ENCODE assay signal across 30 cellular contexts in the genomic region with DNA sequence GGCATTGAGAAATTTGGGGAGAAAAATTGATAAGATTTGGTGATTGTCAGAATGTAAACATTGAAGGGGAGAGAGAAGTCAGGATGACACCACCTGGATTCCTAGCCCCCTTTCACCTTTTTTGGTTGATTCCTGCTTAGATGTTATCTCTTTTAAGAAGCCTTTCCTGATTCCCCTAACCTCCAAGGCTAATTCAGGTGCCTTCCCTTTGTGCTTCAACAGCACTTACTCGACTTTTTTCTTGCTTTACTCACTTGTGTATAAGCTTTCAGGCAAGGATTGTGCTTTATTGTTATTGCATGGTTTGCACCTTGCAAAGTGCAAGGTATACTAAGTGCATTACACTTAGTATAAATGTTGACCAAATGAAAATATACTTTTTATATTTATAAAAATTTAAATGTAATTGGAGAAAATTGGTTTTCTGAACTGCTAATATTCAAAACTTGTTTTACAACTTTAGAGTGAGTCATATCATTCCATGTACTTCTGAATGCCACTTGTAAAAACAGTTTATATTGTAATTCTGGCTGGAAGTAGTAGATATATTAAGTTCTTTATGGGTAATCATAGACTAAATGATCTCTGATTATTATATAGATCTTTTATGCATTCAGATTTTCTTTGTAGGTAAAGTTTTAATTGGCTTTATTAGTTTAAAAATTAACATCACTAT. TPM values are rescaled to one million over a fixed set of nuclear protein-coding genes. Genes with fewer than 3 reads are reported as not detected.
DNase-seq lines count a peak whose midpoint lies in the region; ATAC-seq, FAIRE-seq and TF ChIP-seq lines count a peak whose summit lies in the region.
"Had no signal": no experiment of that assay in that cellular context is flagged by ENCODE, and none has a peak within 500 bp of the region (broad histone marks: within the 10 kb centered on the region; RNA-seq: fewer than 3 reads in every experiment).

No MANE protein-coding gene starts in this region.

- H4K20me1 ChIP-seq in keratinocyte (ENCODE audit: control insufficient read depth, extremely low read depth, insufficient read depth, low read length) = peaks cover 6% of the 10 kb centered on the region

- ATAC-seq in right cardiac atrium (no peak), GM18502 (IDR thresholded peaks at IDR 0.05; ENCODE audit: poor library complexity, unreplicated experiment) (no peak), HG02973 (IDR thresholded peaks at IDR 0.05; ENCODE audit: unreplicated experiment) (no peak), HG03108 (IDR thresholded peaks at IDR 0.05; ENCODE audit: unreplicated experiment) (no peak)
- ATAC-seq: activated CD4-positive, CD25-positive, alpha-beta regulatory T cell treated with anti-CD3 and anti-CD28 coated beads, Interleukin-2, amount 50 U/mL, for 24 hours; T-cell had no signal

- H3K27ac ChIP-seq in cardiac muscle cell = peak overlapping the region; percentile 90
- no peak overlapping the region for H3K27ac ChIP-seq in right cardiac atrium (ENCODE audit: low read length)
- no peak overlapping the region for H3K27ac ChIP-seq in RWPE1
- H3K27ac ChIP-seq in keratinocyte (ENCODE audit: control insufficient read depth, insufficient read depth, low read length) = no peak overlapping the region
- H3K27ac ChIP-seq: brain microvascular endothelial cell, HL-60, sigmoid colon, testis, uterus had no signal

- dilution Hi-C loops in keratinocyte (cut with MboI; ENCODE audit: extremely low pct_ligation_motif_present, low sequenced_read_pairs) = no loop called here

- H3K4me3 ChIP-seq in cardiac muscle cell = no peak overlapping the region
- H3K4me3 ChIP-seq in right cardiac atrium (ENCODE audit: low read length) = no peak overlapping the region
- no peak overlapping the region for H3K4me3 ChIP-seq in keratinocyte (ENCODE audit: control insufficient read depth in 2 of 3, extremely low read depth in 1 of 3, insufficient read depth in 2 of 3, low read depth in 1 of 3, low read length in 3 of 3)
- H3K4me3 ChIP-seq: HAP-1, heart right ventricle, sigmoid colon, testis, uterus had no signal

- no peak for FAIRE-seq in keratinocyte (lab: Jason Lieb, UNC)

- no peak overlapping the region for H3K9ac ChIP-seq in keratinocyte (ENCODE audit: control insufficient read depth, extremely low read depth, insufficient read depth, low read length)

- WGBS in right cardiac atrium = 63% methylated on average over 1 of the region's 1 CpG

- H3K36me3 ChIP-seq in cardiac muscle cell (no peaks in the 10 kb centered on the region), keratinocyte (ENCODE audit: control insufficient read depth in 2 of 2, extremely low read depth in 1 of 2, insufficient read depth in 2 of 2, low read length in 2 of 2) (peaks cover 0 to 2% of the 10 kb centered on the region in 2 experiments)
- H3K36me3 ChIP-seq: brain microvascular endothelial cell, HAP-1, sigmoid colon, uterus had no signal

- peak overlapping the region; percentile 42 for H3K4me2 ChIP-seq in keratinocyte (ENCODE audit: control insufficient read depth, extremely low read depth, insufficient read depth, low read depth, low read length)

- POLR2A ChIA-PET in RWPE1 (lab: Yijun Ruan, JAX; ENCODE audit: low non-redundant PET) = no interaction called here

- H3K9me3 ChIP-seq in cardiac muscle cell (ENCODE audit: low read depth) (no peaks in the 10 kb centered on the region), right cardiac atrium (ENCODE audit: control insufficient read depth, low read length) (no peaks in the 10 kb centered on the region), keratinocyte (ENCODE audit: control insufficient read depth, low read depth, low read length) (no peaks in the 10 kb centered on the region)
- H3K9me3 ChIP-seq: HAP-1, heart right ventricle, sigmoid colon, testis, uterus had no signal

- H3K4me1 ChIP-seq in cardiac muscle cell (ENCODE audit: low read depth) (peaks cover 25% of the 10 kb centered on the region), right cardiac atrium (ENCODE audit: control insufficient read depth, insufficient read depth, low read length) (peaks cover 3% of the 10 kb centered on the region), keratinocyte (ENCODE audit: control insufficient read depth, extremely low read depth, insufficient read depth, low read length) (peaks cover 22% of the 10 kb centered on the region)
- H3K4me1 ChIP-seq: HAP-1 had no signal

- peaks cover 87% of the 10 kb centered on the region for H3K79me2 ChIP-seq in keratinocyte (ENCODE audit: control insufficient read depth, insufficient read depth, low read length)

- H3K27me3 ChIP-seq in cardiac muscle cell (no peaks in the 10 kb centered on the region), right cardiac atrium (ENCODE audit: control insufficient read depth, insufficient read depth) (no peaks in the 10 kb centered on the region), keratinocyte (ENCODE audit: control insufficient read depth, extremely low read depth, insufficient read depth, low read length) (no peaks in the 10 kb centered on the region)
- H3K27me3 ChIP-seq: brain microvascular endothelial cell, heart right ventricle, sigmoid colon, testis, uterus had no signal

- no peak overlapping the region for H2AFZ ChIP-seq in keratinocyte (ENCODE audit: control insufficient read depth, low read length)

- CTCF ChIA-PET in RWPE1 (lab: Yijun Ruan, JAX) = no interaction called here

- TF ChIP-seq CTCF in cardiac muscle cell (IDR thresholded peaks at IDR 0.05; ENCODE audit: low read depth, low read length) = no peak
- no peak for TF ChIP-seq CTCF in RWPE1 (conservative IDR thresholded peaks at IDR 0.05; ENCODE audit: low read depth)
- no peak for TF ChIP-seq CTCF in keratinocyte (optimal IDR thresholded peaks at IDR 0.05 in 1 of 3, IDR thresholded peaks at IDR 0.05 in 1 of 3, conservative IDR thresholded peaks at IDR 0.05 in 1 of 3; ENCODE audit: extremely low read depth in 1 of 3, insufficient read depth in 2 of 3, low read length in 3 of 3)

- DNase-seq in cardiac muscle cell (ENCODE audit: low read depth in 1 of 2, low spot score in 1 of 2) (no peak), right cardiac atrium (no peak), RWPE1 (ENCODE audit: low spot score) (peak; percentile 29), keratinocyte (ENCODE audit: low read depth, low spot score) (no peak), globus pallidus (ENCODE audit: low spot score) (no peak)
- DNase-seq: activated CD4-positive, alpha-beta T cell treated with anti-CD3 and anti-CD28 coated beads, Interleukin-2, amount 50 U/mL, for 48 hours; activated naive CD4-positive, alpha-beta T cell treated with anti-CD3 and anti-CD28 coated beads, Interleukin-2, amount 10 ng/mL, durations not matched to agents 7 days and 5 days; AML-193; amniotic stem cell; brain microvascular endothelial cell; CD4-positive, alpha-beta memory T cell; heart right ventricle; left cardiac atrium; NCI-H1092; NCI-H1694 treated with DMSO at 0.1 percent for 48 hours; NCI-H2171 treated with DMSO at 0.1 percent for 48 hours; NCI-H526; NK-92 treated with Interleukin-12 subunit alpha and Interleukin-12 subunit beta, amount 100 ng/mL, for 24 hours; sigmoid colon; stimulated activated CD4-positive, alpha-beta T cell treated with anti-CD3 and anti-CD28 coated beads, Interleukin-15, amount 100 ng/mL, for 24 hours; stimulated activated naive CD4-positive, alpha-beta T cell treated with Interleukin-2 at 50 U/mL for 16 hours; T-cell; testis; uterus had no signal

- intact Hi-C loops in right cardiac atrium (cut with DNase I) = no loop called here

- no peaks in the 10 kb centered on the region for H3K9me1 ChIP-seq in keratinocyte (ENCODE audit: control insufficient read depth, extremely low read depth, insufficient read depth, low read length)

RNA-seq across cellular contexts. Expression of gene SHOC2, which starts 13.2 kb away (rescaled TPM):
- total RNA-seq in cardiac muscle cell (19.9 and 31.0 TPM in 2 replicates), right cardiac atrium (10 to 100 TPM; 49.4 to 60.7 (median 52.1) TPM)
- polyA plus RNA-seq in cardiac muscle cell (31.3 and 45.8 TPM in 2 replicates), right cardiac atrium (24.8 TPM), keratinocyte (16.8 to 27.7 TPM (median 21.2 TPM) in 3 replicates)
- 22.6 TPM for polyA plus RNA-seq in keratinocyte (2011; ENCODE audit: low read depth)
- polyA plus RNA-seq in keratinocyte (2011; cell fraction: cytosol; rRNA removed) = 14.8 and 30.0 TPM in 2 replicates
- 18.0 and 23.4 TPM in 2 replicates for polyA plus RNA-seq in keratinocyte (2011; cell fraction: nucleus; rRNA removed)
- polyA plus RNA-seq in keratinocyte (2012; ENCODE audit: low replicate concordance) = 19.7 and 21.8 TPM in 2 replicates
- 12.0 to 38.5 TPM (median 22.2 TPM) in 3 replicates for polyA minus RNA-seq in keratinocyte
- 29.0 TPM for polyA minus RNA-seq in keratinocyte (2011; cell fraction: cytosol; rRNA and poly(A)+ RNA removed)
- 30.6 and 58.2 TPM in 2 replicates for polyA minus RNA-seq in keratinocyte (2011; cell fraction: nucleus; rRNA and poly(A)+ RNA removed)

RNA-seq across cellular contexts. Expression of gene BBIP1, which starts 13.7 kb away (rescaled TPM):
- total RNA-seq in cardiac muscle cell (10.9 and 25.6 TPM in 2 replicates), right cardiac atrium (10 to 100 TPM; 24.5 to 27.8 (median 26.9) TPM)
- polyA plus RNA-seq in cardiac muscle cell (28.3 and 37.8 TPM in 2 replicates), right cardiac atrium (30.0 TPM), keratinocyte (12.8 to 30.4 TPM (median 13.9 TPM) in 3 replicates)
- 38.6 TPM for polyA plus RNA-seq in keratinocyte (2011; ENCODE audit: low read depth)
- polyA plus RNA-seq in keratinocyte (2011; cell fraction: cytosol; rRNA removed) = 12.0 and 26.0 TPM in 2 replicates
- 9.2 and 14.1 TPM in 2 replicates for polyA plus RNA-seq in keratinocyte (2011; cell fraction: nucleus; rRNA removed)
- polyA plus RNA-seq in keratinocyte (2012; ENCODE audit: low replicate concordance) = 15.0 and 23.7 TPM in 2 replicates
- polyA minus RNA-seq in keratinocyte = 2.4 to 22.3 TPM (median 4.6 TPM) in 3 replicates
- polyA minus RNA-seq in keratinocyte (2011; cell fraction: cytosol; rRNA and poly(A)+ RNA removed) = 6.5 TPM
- 2.7 and 3.0 TPM in 2 replicates for polyA minus RNA-seq in keratinocyte (2011; cell fraction: nucleus; rRNA and poly(A)+ RNA removed)
